Comparison of ENCODE assay signal across 1 cellular context in the genomic region with DNA sequence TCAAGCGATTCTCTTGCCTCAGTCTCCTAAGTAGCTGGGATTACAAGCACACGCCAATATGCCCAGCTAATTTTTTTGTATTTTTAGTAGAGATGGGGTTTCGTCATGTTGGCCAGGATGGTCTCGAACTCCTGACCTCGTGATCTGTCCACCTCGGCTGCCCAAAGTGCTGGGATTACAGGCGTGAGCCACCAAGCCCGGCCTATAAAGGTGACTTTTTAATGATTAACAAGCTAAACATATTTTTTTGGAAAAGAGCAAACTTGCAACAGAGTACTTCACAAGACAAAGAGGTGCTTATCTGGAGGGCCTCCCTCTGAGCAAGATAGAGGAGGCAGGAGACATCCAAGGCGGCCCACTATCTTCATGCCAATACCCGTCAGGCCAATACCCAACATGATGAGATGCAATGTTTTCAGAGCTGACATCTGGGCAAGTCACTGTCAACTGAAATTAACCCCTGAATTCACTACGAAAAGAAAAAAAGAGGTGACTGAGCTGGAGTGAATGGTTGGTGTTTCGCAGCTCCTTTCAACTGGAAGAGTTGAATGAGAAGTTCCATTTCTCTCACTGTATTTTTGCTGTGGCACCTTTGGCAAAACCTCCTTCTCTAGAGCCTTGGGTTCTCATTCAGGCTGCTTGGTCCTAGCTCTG.
A peak's percentile ranks its signal among the peaks of the same experiment; 100 is the strongest.
TF ChIP-seq lines count a peak whose summit lies in the region.

No MANE protein-coding gene starts in this region.

TF ChIP-seq in HepG2, 621 proteins besides CTCF, POLR2A, EP300 and RAD21 (continued from another document and continues in another):
- TF ChIP-seq, protein P1, sequence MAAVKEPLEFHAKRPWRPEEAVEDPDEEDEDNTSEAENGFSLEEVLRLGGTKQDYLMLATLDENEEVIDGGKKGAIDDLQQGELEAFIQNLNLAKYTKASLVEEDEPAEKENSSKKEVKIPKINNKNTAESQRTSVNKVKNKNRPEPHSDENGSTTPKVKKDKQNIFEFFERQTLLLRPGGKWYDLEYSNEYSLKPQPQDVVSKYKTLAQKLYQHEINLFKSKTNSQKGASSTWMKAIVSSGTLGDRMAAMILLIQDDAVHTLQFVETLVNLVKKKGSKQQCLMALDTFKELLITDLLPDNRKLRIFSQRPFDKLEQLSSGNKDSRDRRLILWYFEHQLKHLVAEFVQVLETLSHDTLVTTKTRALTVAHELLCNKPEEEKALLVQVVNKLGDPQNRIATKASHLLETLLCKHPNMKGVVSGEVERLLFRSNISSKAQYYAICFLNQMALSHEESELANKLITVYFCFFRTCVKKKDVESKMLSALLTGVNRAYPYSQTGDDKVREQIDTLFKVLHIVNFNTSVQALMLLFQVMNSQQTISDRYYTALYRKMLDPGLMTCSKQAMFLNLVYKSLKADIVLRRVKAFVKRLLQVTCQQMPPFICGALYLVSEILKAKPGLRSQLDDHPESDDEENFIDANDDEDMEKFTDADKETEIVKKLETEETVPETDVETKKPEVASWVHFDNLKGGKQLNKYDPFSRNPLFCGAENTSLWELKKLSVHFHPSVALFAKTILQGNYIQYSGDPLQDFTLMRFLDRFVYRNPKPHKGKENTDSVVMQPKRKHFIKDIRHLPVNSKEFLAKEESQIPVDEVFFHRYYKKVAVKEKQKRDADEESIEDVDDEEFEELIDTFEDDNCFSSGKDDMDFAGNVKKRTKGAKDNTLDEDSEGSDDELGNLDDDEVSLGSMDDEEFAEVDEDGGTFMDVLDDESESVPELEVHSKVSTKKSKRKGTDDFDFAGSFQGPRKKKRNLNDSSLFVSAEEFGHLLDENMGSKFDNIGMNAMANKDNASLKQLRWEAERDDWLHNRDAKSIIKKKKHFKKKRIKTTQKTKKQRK (IDR thresholded peaks at IDR 0.05; ENCODE audit: low read length): no peak
- TF ChIP-seq ZNF136 (CRISPR knock-in tag; IDR thresholded peaks at IDR 0.05; ENCODE audit: low read depth) (no peak), ZNF564 (CRISPR knock-in tag; IDR thresholded peaks at IDR 0.05) (no peak), TEAD2 (CRISPR knock-in tag; IDR thresholded peaks at IDR 0.05) (no peak), ZNF746 (CRISPR knock-in tag; IDR thresholded peaks at IDR 0.05) (0 out of 2 replicates have a peak, but pooled peaks have one; percentile 31), ZNF629 (CRISPR knock-in tag; conservative IDR thresholded peaks at IDR 0.05) (peak; percentile 38; the same call in 1 of the 2 replicates), ZNF652 (CRISPR knock-in tag; IDR thresholded peaks at IDR 0.05; ENCODE audit: borderline replicate concordance, low read depth) (peak; percentile 86), ZNF7 (CRISPR knock-in tag; IDR thresholded peaks at IDR 0.05) (no peak), NR2F6 (IDR thresholded peaks at IDR 0.05) (no peak), NR2F6 (CRISPR knock-in tag; IDR thresholded peaks at IDR 0.05) (0 out of 2 replicates have a peak, but pooled peaks have one; percentile 15), HOXA3 (CRISPR knock-in tag; IDR thresholded peaks at IDR 0.05) (0 out of 2 replicates have a peak, but pooled peaks have one; percentile 23), SMAD3 (CRISPR knock-in tag; IDR thresholded peaks at IDR 0.05) (no peak), RFX5 (IDR thresholded peaks at IDR 0.05; ENCODE audit: low read depth, low read length) (no peak), ZNF225 (CRISPR knock-in tag; IDR thresholded peaks at IDR 0.05) (no peak), ZNF614 (CRISPR knock-in tag; IDR thresholded peaks at IDR 0.05; ENCODE audit: borderline replicate concordance) (no peak), KDM1A (CRISPR knock-in tag; IDR thresholded peaks at IDR 0.05) (peak; percentile 61; the same call in 1 of the 2 replicates), SNAPC2 (CRISPR knock-in tag; IDR thresholded peaks at IDR 0.05) (no peak), ZNF644 (CRISPR knock-in tag; IDR thresholded peaks at IDR 0.05; ENCODE audit: low read depth) (0 out of 2 replicates have a peak, but pooled peaks have one; percentile 40), TCF7L2 (IDR thresholded peaks at IDR 0.05; ENCODE audit: low read depth, low read length) (no peak), HNRNPH1 (optimal IDR thresholded peaks at IDR 0.05; ENCODE audit: low read depth, low read length) (no peak), ZNF737 (CRISPR knock-in tag; IDR thresholded peaks at IDR 0.05; ENCODE audit: borderline replicate concordance) (no peak), ZNF33A (CRISPR knock-in tag; IDR thresholded peaks at IDR 0.05; ENCODE audit: borderline replicate concordance) (no peak), ZBTB7B (CRISPR knock-in tag; IDR thresholded peaks at IDR 0.05) (0 out of 2 replicates have a peak, but pooled peaks have one; percentile 37), ZNF33B (CRISPR knock-in tag; IDR thresholded peaks at IDR 0.05) (no peak), GTF3A (CRISPR knock-in tag; conservative IDR thresholded peaks at IDR 0.05) (no peak), ZNF792 (CRISPR knock-in tag; IDR thresholded peaks at IDR 0.05) (no peak), CEBPG (CRISPR knock-in tag; IDR thresholded peaks at IDR 0.05) (peak; percentile 38; the same call in 1 of the 2 replicates), HES4 (CRISPR knock-in tag; IDR thresholded peaks at IDR 0.05; ENCODE audit: borderline replicate concordance) (no peak), ZNF776 (CRISPR knock-in tag; IDR thresholded peaks at IDR 0.05) (no peak), HDAC6 (IDR thresholded peaks at IDR 0.05; ENCODE audit: low read depth, low read length) (no peak), BHLHE40 (IDR thresholded peaks at IDR 0.05; ENCODE audit: low read length) (no peak), ADNP (CRISPR knock-in tag; IDR thresholded peaks at IDR 0.05) (peak; percentile 91), ASH2L (IDR thresholded peaks at IDR 0.05; ENCODE audit: insufficient read length, low read depth, low read length) (no peak), AGO2 (optimal IDR thresholded peaks at IDR 0.05; ENCODE audit: low read depth, low read length) (no peak), SMAD1 (CRISPR knock-in tag; IDR thresholded peaks at IDR 0.05; ENCODE audit: borderline replicate concordance, low read depth) (no peak), ZNF205 (CRISPR knock-in tag; IDR thresholded peaks at IDR 0.05) (no peak), ZNF83 (CRISPR knock-in tag; IDR thresholded peaks at IDR 0.05; ENCODE audit: borderline replicate concordance) (no peak), JUN (CRISPR knock-in tag; IDR thresholded peaks at IDR 0.05) (no peak), GATAD2A (CRISPR knock-in tag; IDR thresholded peaks at IDR 0.05) (0 out of 2 replicates have a peak, but pooled peaks have one; percentile 24)
- TF ChIP-seq, protein P2, sequence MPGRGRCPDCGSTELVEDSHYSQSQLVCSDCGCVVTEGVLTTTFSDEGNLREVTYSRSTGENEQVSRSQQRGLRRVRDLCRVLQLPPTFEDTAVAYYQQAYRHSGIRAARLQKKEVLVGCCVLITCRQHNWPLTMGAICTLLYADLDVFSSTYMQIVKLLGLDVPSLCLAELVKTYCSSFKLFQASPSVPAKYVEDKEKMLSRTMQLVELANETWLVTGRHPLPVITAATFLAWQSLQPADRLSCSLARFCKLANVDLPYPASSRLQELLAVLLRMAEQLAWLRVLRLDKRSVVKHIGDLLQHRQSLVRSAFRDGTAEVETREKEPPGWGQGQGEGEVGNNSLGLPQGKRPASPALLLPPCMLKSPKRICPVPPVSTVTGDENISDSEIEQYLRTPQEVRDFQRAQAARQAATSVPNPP (CRISPR knock-in tag; IDR thresholded peaks at IDR 0.05): no peak
- TF ChIP-seq, protein P3, sequence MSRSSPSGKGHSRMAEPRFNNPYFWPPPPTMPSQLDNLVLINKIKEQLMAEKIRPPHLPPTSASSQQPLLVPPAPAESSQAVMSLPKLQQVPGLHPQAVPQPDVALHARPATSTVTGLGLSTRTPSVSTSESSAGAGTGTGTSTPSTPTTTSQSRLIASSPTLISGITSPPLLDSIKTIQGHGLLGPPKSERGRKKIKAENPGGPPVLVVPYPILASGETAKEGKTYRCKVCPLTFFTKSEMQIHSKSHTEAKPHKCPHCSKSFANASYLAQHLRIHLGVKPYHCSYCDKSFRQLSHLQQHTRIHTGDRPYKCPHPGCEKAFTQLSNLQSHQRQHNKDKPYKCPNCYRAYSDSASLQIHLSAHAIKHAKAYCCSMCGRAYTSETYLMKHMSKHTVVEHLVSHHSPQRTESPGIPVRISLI (CRISPR knock-in tag; IDR thresholded peaks at IDR 0.05; ENCODE audit: borderline replicate concordance): peak; percentile 66
- TF ChIP-seq, protein P4, sequence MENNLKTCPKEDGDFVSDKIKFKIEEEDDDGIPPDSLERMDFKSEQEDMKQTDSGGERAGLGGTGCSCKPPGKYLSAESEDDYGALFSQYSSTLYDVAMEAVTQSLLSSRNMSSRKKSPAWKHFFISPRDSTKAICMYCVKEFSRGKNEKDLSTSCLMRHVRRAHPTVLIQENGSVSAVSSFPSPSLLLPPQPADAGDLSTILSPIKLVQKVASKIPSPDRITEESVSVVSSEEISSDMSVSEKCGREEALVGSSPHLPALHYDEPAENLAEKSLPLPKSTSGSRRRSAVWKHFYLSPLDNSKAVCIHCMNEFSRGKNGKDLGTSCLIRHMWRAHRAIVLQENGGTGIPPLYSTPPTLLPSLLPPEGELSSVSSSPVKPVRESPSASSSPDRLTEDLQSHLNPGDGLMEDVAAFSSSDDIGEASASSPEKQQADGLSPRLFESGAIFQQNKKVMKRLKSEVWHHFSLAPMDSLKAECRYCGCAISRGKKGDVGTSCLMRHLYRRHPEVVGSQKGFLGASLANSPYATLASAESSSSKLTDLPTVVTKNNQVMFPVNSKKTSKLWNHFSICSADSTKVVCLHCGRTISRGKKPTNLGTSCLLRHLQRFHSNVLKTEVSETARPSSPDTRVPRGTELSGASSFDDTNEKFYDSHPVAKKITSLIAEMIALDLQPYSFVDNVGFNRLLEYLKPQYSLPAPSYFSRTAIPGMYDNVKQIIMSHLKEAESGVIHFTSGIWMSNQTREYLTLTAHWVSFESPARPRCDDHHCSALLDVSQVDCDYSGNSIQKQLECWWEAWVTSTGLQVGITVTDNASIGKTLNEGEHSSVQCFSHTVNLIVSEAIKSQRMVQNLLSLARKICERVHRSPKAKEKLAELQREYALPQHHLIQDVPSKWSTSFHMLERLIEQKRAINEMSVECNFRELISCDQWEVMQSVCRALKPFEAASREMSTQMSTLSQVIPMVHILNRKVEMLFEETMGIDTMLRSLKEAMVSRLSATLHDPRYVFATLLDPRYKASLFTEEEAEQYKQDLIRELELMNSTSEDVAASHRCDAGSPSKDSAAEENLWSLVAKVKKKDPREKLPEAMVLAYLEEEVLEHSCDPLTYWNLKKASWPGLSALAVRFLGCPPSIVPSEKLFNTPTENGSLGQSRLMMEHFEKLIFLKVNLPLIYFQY (CRISPR knock-in tag; IDR thresholded peaks at IDR 0.05; ENCODE audit: borderline replicate concordance): no peak
- TF ChIP-seq, protein P5, sequence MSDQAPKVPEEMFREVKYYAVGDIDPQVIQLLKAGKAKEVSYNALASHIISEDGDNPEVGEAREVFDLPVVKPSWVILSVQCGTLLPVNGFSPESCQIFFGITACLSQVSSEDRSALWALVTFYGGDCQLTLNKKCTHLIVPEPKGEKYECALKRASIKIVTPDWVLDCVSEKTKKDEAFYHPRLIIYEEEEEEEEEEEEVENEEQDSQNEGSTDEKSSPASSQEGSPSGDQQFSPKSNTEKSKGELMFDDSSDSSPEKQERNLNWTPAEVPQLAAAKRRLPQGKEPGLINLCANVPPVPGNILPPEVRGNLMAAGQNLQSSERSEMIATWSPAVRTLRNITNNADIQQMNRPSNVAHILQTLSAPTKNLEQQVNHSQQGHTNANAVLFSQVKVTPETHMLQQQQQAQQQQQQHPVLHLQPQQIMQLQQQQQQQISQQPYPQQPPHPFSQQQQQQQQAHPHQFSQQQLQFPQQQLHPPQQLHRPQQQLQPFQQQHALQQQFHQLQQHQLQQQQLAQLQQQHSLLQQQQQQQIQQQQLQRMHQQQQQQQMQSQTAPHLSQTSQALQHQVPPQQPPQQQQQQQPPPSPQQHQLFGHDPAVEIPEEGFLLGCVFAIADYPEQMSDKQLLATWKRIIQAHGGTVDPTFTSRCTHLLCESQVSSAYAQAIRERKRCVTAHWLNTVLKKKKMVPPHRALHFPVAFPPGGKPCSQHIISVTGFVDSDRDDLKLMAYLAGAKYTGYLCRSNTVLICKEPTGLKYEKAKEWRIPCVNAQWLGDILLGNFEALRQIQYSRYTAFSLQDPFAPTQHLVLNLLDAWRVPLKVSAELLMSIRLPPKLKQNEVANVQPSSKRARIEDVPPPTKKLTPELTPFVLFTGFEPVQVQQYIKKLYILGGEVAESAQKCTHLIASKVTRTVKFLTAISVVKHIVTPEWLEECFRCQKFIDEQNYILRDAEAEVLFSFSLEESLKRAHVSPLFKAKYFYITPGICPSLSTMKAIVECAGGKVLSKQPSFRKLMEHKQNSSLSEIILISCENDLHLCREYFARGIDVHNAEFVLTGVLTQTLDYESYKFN (CRISPR knock-in tag; conservative IDR thresholded peaks at IDR 0.05): no peak
- TF ChIP-seq, protein P6, sequence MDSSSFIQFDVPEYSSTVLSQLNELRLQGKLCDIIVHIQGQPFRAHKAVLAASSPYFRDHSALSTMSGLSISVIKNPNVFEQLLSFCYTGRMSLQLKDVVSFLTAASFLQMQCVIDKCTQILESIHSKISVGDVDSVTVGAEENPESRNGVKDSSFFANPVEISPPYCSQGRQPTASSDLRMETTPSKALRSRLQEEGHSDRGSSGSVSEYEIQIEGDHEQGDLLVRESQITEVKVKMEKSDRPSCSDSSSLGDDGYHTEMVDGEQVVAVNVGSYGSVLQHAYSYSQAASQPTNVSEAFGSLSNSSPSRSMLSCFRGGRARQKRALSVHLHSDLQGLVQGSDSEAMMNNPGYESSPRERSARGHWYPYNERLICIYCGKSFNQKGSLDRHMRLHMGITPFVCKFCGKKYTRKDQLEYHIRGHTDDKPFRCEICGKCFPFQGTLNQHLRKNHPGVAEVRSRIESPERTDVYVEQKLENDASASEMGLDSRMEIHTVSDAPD (CRISPR knock-in tag; IDR thresholded peaks at IDR 0.05): no peak
- TF ChIP-seq, protein P7, sequence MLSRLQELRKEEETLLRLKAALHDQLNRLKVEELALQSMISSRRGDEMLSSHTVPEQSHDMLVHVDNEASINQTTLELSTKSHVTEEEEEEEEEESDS (CRISPR knock-in tag; IDR thresholded peaks at IDR 0.05; ENCODE audit: borderline replicate concordance): no peak
- TF ChIP-seq, protein P8, sequence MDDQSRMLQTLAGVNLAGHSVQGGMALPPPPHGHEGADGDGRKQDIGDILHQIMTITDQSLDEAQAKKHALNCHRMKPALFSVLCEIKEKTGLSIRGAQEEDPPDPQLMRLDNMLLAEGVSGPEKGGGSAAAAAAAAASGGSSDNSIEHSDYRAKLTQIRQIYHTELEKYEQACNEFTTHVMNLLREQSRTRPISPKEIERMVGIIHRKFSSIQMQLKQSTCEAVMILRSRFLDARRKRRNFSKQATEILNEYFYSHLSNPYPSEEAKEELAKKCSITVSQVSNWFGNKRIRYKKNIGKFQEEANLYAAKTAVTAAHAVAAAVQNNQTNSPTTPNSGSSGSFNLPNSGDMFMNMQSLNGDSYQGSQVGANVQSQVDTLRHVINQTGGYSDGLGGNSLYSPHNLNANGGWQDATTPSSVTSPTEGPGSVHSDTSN (CRISPR knock-in tag; IDR thresholded peaks at IDR 0.05; ENCODE audit: borderline replicate concordance): no peak
- TF ChIP-seq, protein P9, sequence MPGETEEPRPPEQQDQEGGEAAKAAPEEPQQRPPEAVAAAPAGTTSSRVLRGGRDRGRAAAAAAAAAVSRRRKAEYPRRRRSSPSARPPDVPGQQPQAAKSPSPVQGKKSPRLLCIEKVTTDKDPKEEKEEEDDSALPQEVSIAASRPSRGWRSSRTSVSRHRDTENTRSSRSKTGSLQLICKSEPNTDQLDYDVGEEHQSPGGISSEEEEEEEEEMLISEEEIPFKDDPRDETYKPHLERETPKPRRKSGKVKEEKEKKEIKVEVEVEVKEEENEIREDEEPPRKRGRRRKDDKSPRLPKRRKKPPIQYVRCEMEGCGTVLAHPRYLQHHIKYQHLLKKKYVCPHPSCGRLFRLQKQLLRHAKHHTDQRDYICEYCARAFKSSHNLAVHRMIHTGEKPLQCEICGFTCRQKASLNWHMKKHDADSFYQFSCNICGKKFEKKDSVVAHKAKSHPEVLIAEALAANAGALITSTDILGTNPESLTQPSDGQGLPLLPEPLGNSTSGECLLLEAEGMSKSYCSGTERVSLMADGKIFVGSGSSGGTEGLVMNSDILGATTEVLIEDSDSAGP (CRISPR knock-in tag; IDR thresholded peaks at IDR 0.05; ENCODE audit: borderline replicate concordance): no peak
